In the genomic region with DNA sequence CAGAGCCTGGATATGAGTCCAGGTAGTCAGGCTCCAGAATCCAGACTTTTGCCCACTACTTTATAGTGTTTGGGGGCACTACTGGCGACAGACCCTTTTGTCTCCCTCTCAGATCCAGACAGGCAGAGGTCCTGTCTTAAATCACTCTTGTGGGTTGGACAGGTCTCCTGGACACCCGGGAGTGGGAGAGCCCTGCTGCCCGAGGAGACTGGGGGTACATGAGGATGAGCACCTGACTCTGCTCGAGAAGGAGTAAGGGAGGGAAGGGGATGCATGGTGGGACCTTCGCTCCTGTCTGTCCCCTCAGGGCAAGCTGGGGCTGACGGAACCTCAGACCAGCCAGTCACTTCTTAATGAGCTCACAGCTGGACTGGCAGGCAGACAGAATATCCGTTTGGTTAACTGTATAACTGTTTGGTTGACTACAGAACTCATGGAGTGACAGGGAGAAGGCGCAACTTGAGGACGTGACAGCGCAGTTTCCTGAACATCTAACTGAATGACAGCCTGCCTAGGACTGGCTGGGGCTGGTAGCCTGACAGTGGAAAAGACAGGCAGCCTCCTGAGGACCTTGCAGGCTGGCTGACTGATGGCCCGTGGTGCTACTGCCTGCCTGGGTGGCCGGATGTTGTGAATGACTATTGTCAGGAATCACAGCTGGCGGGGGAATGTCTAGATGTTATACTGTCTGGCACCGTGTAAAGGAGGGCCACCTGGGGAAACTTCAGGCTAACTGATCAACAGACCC, we compare ENCODE assay signal across 9 cellular contexts. TPM values are rescaled to one million over a fixed set of nuclear protein-coding genes. Genes with fewer than 3 reads are reported as not detected.
DNase-seq lines count a peak whose midpoint lies in the region; ATAC-seq and TF ChIP-seq lines count a peak whose summit lies in the region.
"Had no signal": no experiment of that assay in that cellular context is flagged by ENCODE, and none has a peak within 500 bp of the region (broad histone marks: within the 10 kb centered on the region; RNA-seq: fewer than 3 reads in every experiment).

No MANE protein-coding gene starts in this region.

- H3K27me3 Mint-ChIP-seq in stimulated activated naive CD8-positive, alpha-beta T cell treated with anti-CD3 and anti-CD28 coated beads, Interleukin-15, Interleukin-2, amounts not matched to agents 100 ng/mL and 50 ng/mL, for 24 hours: no peaks in the 10 kb centered on the region
- H3K27me3 Mint-ChIP-seq in activated B cell treated with CpG ODN at 0.5 μM for 24 hours (no peaks in the 10 kb centered on the region), type B pancreatic cell (peaks cover 3% of the 10 kb centered on the region)

- DNase-seq in stimulated activated naive CD8-positive, alpha-beta T cell treated with anti-CD3 and anti-CD28 coated beads, Interleukin-15, Interleukin-2, amounts not matched to agents 100 U/mL and 50 U/mL, for 24 hours: no peak
- DNase-seq in activated B cell treated with CpG ODN at 0.5 μM for 24 hours: no peak
- DNase-seq in left kidney (ENCODE audit: low read depth, low spot score): peak; percentile 39
- DNase-seq in type B pancreatic cell (ENCODE audit: extremely low spot score, unreplicated experiment): no peak
- no peak for DNase-seq in DMS 273 treated with DMSO at 0.1 percent for 48 hours (lab: John Stamatoyannopoulos, UW)
- DNase-seq: NCI-H446 treated with DMSO at 0.1 percent for 48 hours had no signal

- H3K4me1 Mint-ChIP-seq in stimulated activated naive CD8-positive, alpha-beta T cell treated with anti-CD3 and anti-CD28 coated beads, Interleukin-15, Interleukin-2, amounts not matched to agents 100 ng/mL and 50 ng/mL, for 24 hours (ENCODE audit: low read depth): peaks cover 27% of the 10 kb centered on the region
- H3K4me1 Mint-ChIP-seq in activated B cell treated with CpG ODN at 0.5 μM for 24 hours: peaks cover 19% of the 10 kb centered on the region
- peaks cover 7% of the 10 kb centered on the region for H3K4me1 Mint-ChIP-seq in type B pancreatic cell (ENCODE audit: unreplicated experiment)

- intact Hi-C loops in activated B cell treated with CpG ODN at 0.5 μM for 24 hours (cut with micrococcal nuclease): no loop called here

- CTCF ChIA-PET in activated B cell treated with CpG ODN at 0.5 μM for 24 hours (lab: Charles Lee): no interaction called here

- H3K27ac Mint-ChIP-seq in stimulated activated naive CD8-positive, alpha-beta T cell treated with anti-CD3 and anti-CD28 coated beads, Interleukin-15, Interleukin-2, amounts not matched to agents 100 ng/mL and 50 ng/mL, for 24 hours: peak overlapping the region; percentile 45
- H3K27ac Mint-ChIP-seq in activated B cell treated with CpG ODN at 0.5 μM for 24 hours (no peak overlapping the region), type B pancreatic cell (peak overlapping the region; percentile 75)

- H3K9me3 Mint-ChIP-seq in stimulated activated naive CD8-positive, alpha-beta T cell treated with anti-CD3 and anti-CD28 coated beads, Interleukin-15, Interleukin-2, amounts not matched to agents 100 ng/mL and 50 ng/mL, for 24 hours: no peaks in the 10 kb centered on the region
- H3K9me3 Mint-ChIP-seq in activated B cell treated with CpG ODN at 0.5 μM for 24 hours (no peaks in the 10 kb centered on the region), type B pancreatic cell (no peaks in the 10 kb centered on the region)

- H3K4me3 Mint-ChIP-seq in stimulated activated naive CD8-positive, alpha-beta T cell treated with anti-CD3 and anti-CD28 coated beads, Interleukin-15, Interleukin-2, amounts not matched to agents 100 ng/mL and 50 ng/mL, for 24 hours: peak overlapping the region; percentile 85
- H3K4me3 Mint-ChIP-seq in activated B cell treated with CpG ODN at 0.5 μM for 24 hours (peak overlapping the region; percentile 88), type B pancreatic cell (peak overlapping the region; percentile 90)

- no peak for TF ChIP-seq CTCF in activated B cell treated with CpG ODN at 0.5 μM for 24 hours (IDR thresholded peaks at IDR 0.05)
- no peak for TF ChIP-seq CTCF in type B pancreatic cell (conservative IDR thresholded peaks at IDR 0.05)

- H3K36me3 Mint-ChIP-seq in stimulated activated naive CD8-positive, alpha-beta T cell treated with anti-CD3 and anti-CD28 coated beads, Interleukin-15, Interleukin-2, amounts not matched to agents 100 ng/mL and 50 ng/mL, for 24 hours (ENCODE audit: low read depth): peaks cover 23% of the 10 kb centered on the region
- peaks cover 26% of the 10 kb centered on the region for H3K36me3 Mint-ChIP-seq in activated B cell treated with CpG ODN at 0.5 μM for 24 hours (ENCODE audit: low read depth)
- H3K36me3 Mint-ChIP-seq in type B pancreatic cell: peaks cover 6% of the 10 kb centered on the region

- ATAC-seq in stimulated activated naive CD8-positive, alpha-beta T cell treated with anti-CD3 and anti-CD28 coated beads, Interleukin-15, Interleukin-2, amounts not matched to agents 100 U/mL and 50 U/mL, for 24 hours: no peak
- no peak for ATAC-seq in activated B cell treated with CpG ODN at 0.5 μM for 24 hours (ENCODE audit: low read depth)
- no peak for ATAC-seq in HG02852 (IDR thresholded peaks at IDR 0.05; ENCODE audit: unreplicated experiment)
- no peak for ATAC-seq in HG03196 (IDR thresholded peaks at IDR 0.05; ENCODE audit: unreplicated experiment)

- POLR2A ChIA-PET in activated B cell treated with CpG ODN at 0.5 μM for 24 hours (lab: Charles Lee): interaction anchor here (0.6 to 2.2 kb wide), 5 partner anchors 11 to 1147 kb away, joined by 8 to 20 read pairs (median 10); a partner anchor contains a TSS

RNA-seq across cellular contexts. Expression of a gene that starts 1.6 kb away (rescaled TPM):
- total RNA-seq in activated B cell treated with CpG ODN at 0.5 μM for 24 hours (9.1 and 10.8 TPM in 2 replicates), type B pancreatic cell (ENCODE audit: low replicate concordance) (6.4 and 11.5 TPM in 2 replicates)

RNA-seq across cellular contexts. Expression of a gene that starts 11.4 kb away (rescaled TPM):
- total RNA-seq in activated B cell treated with CpG ODN at 0.5 μM for 24 hours (101 and 102 TPM in 2 replicates), type B pancreatic cell (ENCODE audit: low replicate concordance) (0.62 and 0.82 TPM in 2 replicates)

Comparison
In these comparisons a context has a peak if more than half of its experiments do, and no peak if none do; other contexts are left out.
1. RNA of a gene that starts 11.4 kb away (total RNA-seq): 101 to 102 TPM in activated B cell treated with CpG ODN at 0.5 μM for 24 hours; 0.62 to 0.82 TPM in type B pancreatic cell; every median in the first group is over 10 times any median in the second.
2. Peak in every context shown above with its lines, with median percentiles within 50 percentile points of each other: H3K4me3 Mint-ChIP-seq.